Comparison of ENCODE assay signal across 1 cellular context in the genomic region with DNA sequence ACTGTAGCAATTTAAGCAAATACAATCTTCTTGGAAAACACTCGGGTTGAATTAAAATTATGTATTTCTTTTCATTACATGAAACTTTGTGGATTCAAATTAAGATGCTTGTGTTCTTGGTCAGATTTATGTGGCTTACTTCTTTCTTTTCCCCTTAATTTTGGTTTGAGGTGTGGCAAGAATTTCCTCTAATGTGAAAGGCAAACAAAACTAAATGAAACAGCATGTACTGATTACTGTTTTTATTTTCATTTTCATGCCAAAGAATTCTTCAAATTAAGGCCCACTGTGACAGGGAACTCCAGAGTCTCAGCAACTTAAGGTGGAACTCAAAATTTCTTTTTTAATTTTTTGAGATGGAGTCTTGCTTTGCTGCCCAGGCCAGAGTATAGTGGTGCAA.
TF ChIP-seq lines count a peak whose summit lies in the region.

Gene OMD (minus strand): TSS at position 132 of the 400 bp plus-strand sequence. CDS start 6,913 bp downstream, outside the sequence.

TF ChIP-seq in WTC11, 78 proteins besides CTCF, POLR2A, EP300 and RAD21 (continued from another document):
- TF ChIP-seq SMAD3 (CRISPR knock-in tag; IDR thresholded peaks at IDR 0.05; ENCODE audit: borderline replicate concordance): no peak
- TF ChIP-seq, protein P1, sequence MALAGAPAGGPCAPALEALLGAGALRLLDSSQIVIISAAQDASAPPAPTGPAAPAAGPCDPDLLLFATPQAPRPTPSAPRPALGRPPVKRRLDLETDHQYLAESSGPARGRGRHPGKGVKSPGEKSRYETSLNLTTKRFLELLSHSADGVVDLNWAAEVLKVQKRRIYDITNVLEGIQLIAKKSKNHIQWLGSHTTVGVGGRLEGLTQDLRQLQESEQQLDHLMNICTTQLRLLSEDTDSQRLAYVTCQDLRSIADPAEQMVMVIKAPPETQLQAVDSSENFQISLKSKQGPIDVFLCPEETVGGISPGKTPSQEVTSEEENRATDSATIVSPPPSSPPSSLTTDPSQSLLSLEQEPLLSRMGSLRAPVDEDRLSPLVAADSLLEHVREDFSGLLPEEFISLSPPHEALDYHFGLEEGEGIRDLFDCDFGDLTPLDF (CRISPR knock-in tag; IDR thresholded peaks at IDR 0.05): no peak
